In the genomic region with DNA sequence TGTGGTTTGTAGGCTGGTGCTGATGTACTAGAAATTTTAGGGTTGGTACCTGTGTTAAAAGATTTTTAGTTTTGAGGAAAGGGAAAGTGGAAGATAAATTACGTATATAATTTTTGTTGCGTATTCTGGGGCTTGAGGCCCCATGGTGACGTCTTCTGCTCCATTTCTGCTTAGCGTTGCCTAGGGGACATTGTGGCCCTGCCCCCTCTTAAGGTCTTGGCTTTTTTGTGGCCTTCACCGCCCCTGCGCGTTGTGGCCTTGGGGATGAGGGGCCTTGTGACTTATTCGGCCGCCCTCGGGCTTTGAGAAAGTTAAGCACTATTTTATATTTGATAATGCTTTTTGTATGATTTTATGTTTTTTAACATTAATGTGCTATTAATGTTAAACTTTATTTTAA, we compare ENCODE assay signal across 14 cellular contexts.
DNase-seq lines count a peak whose midpoint lies in the region; TF ChIP-seq lines count a peak whose summit lies in the region.
"Had no signal": no experiment of that assay in that cellular context is flagged by ENCODE, and none has a peak within 500 bp of the region (broad histone marks: within the 10 kb centered on the region; RNA-seq: fewer than 3 reads in every experiment).

No MANE protein-coding gene starts in this region.

- H2AFZ ChIP-seq in H9 (ENCODE audit: low read length): no peak overlapping the region

- no peaks in the 10 kb centered on the region for H3K27me3 Mint-ChIP-seq in H9 (ENCODE audit: low read depth)

- no peak overlapping the region for H2BK5ac ChIP-seq in H9 (ENCODE audit: insufficient read length, low read length)

- H3K23ac ChIP-seq in H9 (ENCODE audit: insufficient read length, low read depth, low read length): no peak overlapping the region

- WGBS in H9 (ENCODE audit: extremely low coverage, insufficient read length, low lambda C conversion rate): 100% methylated on average over 1 of the region's 10 CpGs
- 55 to 70% methylated on average over 10 of the region's 10 CpGs for WGBS in testis, 2 donors

- DNase-seq in activated CD8-positive, alpha-beta memory T cell treated with anti-CD3 and anti-CD28 coated beads for 24 hours: peak; percentile 44
- DNase-seq in activated CD8-positive, alpha-beta memory T cell treated with anti-CD3 and anti-CD28 coated beads, Interleukin-2, amount 50 U/mL, for 4 hours: no peak
- DNase-seq in H9 (peak; percentile 4), coronary artery (ENCODE audit: low spot score) (peak; percentile 41), testis (peak; percentile 15), COLO829 (ENCODE audit: low spot score) (no peak), DMS153 treated with DMSO at 0.1 percent for 48 hours (lab: John Stamatoyannopoulos, UW; ENCODE audit: unreplicated experiment) (no peak)
- DNase-seq: 8988T; Calu3; CD4-positive, CD25-positive, alpha-beta regulatory T cell; DMS 273 treated with DMSO at 0.1 percent for 48 hours; DMS79 had no signal

- no peak overlapping the region for H3K4me2 ChIP-seq in H9 (ENCODE audit: insufficient read depth, insufficient read length, low read length)
- H3K4me2 ChIP-seq: BLaER1 treated with 17β-estradiol and CSF1 and Interleukin-3, amounts not matched to agents 10 nM and 100 nM had no signal

- H3K56ac ChIP-seq in H9 (ENCODE audit: insufficient read length, low read depth, low read length): no peak overlapping the region

- H3K9ac ChIP-seq in H9 (ENCODE audit: extremely low read depth, insufficient read length, low read length): no peak overlapping the region
- H3K9ac ChIP-seq: BLaER1 treated with 17β-estradiol and CSF1 and Interleukin-3, amounts not matched to agents 10 nM and 100 nM had no signal

- H3K18ac ChIP-seq in H9 (ENCODE audit: insufficient read length, low read depth, low read length): no peak overlapping the region

- H3K79me1 ChIP-seq in H9 (ENCODE audit: insufficient read depth, low read depth, low read length, poor library complexity, severe bottlenecking): no peaks in the 10 kb centered on the region

- H3K27me3 ChIP-seq in H9 (ENCODE audit: insufficient read depth, low read length) (no peaks in the 10 kb centered on the region), testis (no peaks in the 10 kb centered on the region)
- H3K27me3 ChIP-seq: BLaER1 treated with 17β-estradiol and CSF1 and Interleukin-3, amounts not matched to agents 10 nM and 100 nM had no signal

- H3K23me2 ChIP-seq in H9 (ENCODE audit: insufficient read length, low read depth, low read length, poor library complexity, severe bottlenecking): no peaks in the 10 kb centered on the region

- H2AK5ac ChIP-seq in H9 (ENCODE audit: insufficient read length, low read length): no peak overlapping the region

- no peak overlapping the region for H4K5ac ChIP-seq in H9 (ENCODE audit: insufficient read length, low read depth, low read length)

- H3K27ac Mint-ChIP-seq in H9: no peak overlapping the region
- H3K27ac Mint-ChIP-seq: CD4-positive, CD25-positive, alpha-beta regulatory T cell had no signal

- TF ChIP-seq CTCF in H9 (conservative IDR thresholded peaks at IDR 0.05) (no peak), coronary artery (IDR thresholded peaks at IDR 0.05) (no peak), testis (IDR thresholded peaks at IDR 0.05) (no peak)

- H3K4me3 Mint-ChIP-seq in H9: no peak overlapping the region
- H3K4me3 Mint-ChIP-seq: CD4-positive, CD25-positive, alpha-beta regulatory T cell had no signal

- H3K9me3 Mint-ChIP-seq in H9: peaks cover 7 to 10% of the 10 kb centered on the region in 2 experiments

- no peak overlapping the region for H2BK120ac ChIP-seq in H9 (ENCODE audit: low read depth, low read length, poor library complexity, severe bottlenecking)

- H3K27ac ChIP-seq in H9 (ENCODE audit: insufficient read length, low read depth, low read length) (no peak overlapping the region), coronary artery (no peak overlapping the region), testis (no peak overlapping the region)
- H3K27ac ChIP-seq: BLaER1 treated with 17β-estradiol and CSF1 and Interleukin-3, amounts not matched to agents 10 nM and 100 nM had no signal

- H2BK15ac ChIP-seq in H9 (ENCODE audit: low read depth, low read length): no peak overlapping the region

- no peaks in the 10 kb centered on the region for H4K20me1 ChIP-seq in H9 (ENCODE audit: control insufficient read depth, insufficient read depth, insufficient read length)
- H4K20me1 ChIP-seq: BLaER1 treated with 17β-estradiol and CSF1 and Interleukin-3, amounts not matched to agents 10 nM and 100 nM had no signal

- no peak overlapping the region for H4K91ac ChIP-seq in H9 (ENCODE audit: insufficient read length, low read depth, low read length)

- TF ChIP-seq POLR2A in testis (IDR thresholded peaks at IDR 0.05): no peak

- no peaks in the 10 kb centered on the region for H3K36me3 Mint-ChIP-seq in H9 (ENCODE audit: insufficient read depth in 1 of 3, low read depth in 3 of 3)
- H3K36me3 Mint-ChIP-seq: CD4-positive, CD25-positive, alpha-beta regulatory T cell had no signal

- no peaks in the 10 kb centered on the region for H3K4me1 Mint-ChIP-seq in H9

- no peaks in the 10 kb centered on the region; the same call in 1 of the 2 replicates for H3K79me2 ChIP-seq in H9 (ENCODE audit: insufficient read depth, low read length)

- no peaks in the 10 kb centered on the region for H3K36me3 ChIP-seq in testis (ENCODE audit: low read depth, missing control alignments)
- H3K36me3 ChIP-seq: BLaER1 treated with 17β-estradiol and CSF1 and Interleukin-3, amounts not matched to agents 10 nM and 100 nM had no signal

- no peak overlapping the region for H3K4ac ChIP-seq in H9 (ENCODE audit: low read depth, low read length)

- no peak overlapping the region for H4K8ac ChIP-seq in H9 (replicated peaks; ENCODE audit: insufficient read length, low read depth, low read length)

- H2BK20ac ChIP-seq in H9 (ENCODE audit: low read depth, low read length, poor library complexity, severe bottlenecking): no peak overlapping the region

- no peak overlapping the region for H2BK12ac ChIP-seq in H9 (ENCODE audit: insufficient read length, low read depth, low read length)

- H3K4me1 ChIP-seq in H9 (ENCODE audit: insufficient read depth, low read length): no peaks in the 10 kb centered on the region
- H3K4me1 ChIP-seq in testis: no peaks in the 10 kb centered on the region
- H3K4me1 ChIP-seq: BLaER1 treated with 17β-estradiol and CSF1 and Interleukin-3, amounts not matched to agents 10 nM and 100 nM had no signal

- H3T11ph ChIP-seq in H9 (ENCODE audit: low read length): no peak overlapping the region

- intact Hi-C loops in testis (cut with DNase I; ENCODE audit: low total_unique reads): no loop called here

- no peak overlapping the region for H3K14ac ChIP-seq in H9 (ENCODE audit: insufficient read depth, low read length)

- H3K4me3 ChIP-seq in coronary artery: no peak overlapping the region
- H3K4me3 ChIP-seq in testis: no peak overlapping the region
- H3K4me3 ChIP-seq: BLaER1 treated with 17β-estradiol and CSF1 and Interleukin-3, amounts not matched to agents 10 nM and 100 nM; GM12878 had no signal

- no peaks in the 10 kb centered on the region for H3K9me3 ChIP-seq in H9 (ENCODE audit: control insufficient read depth, low read depth, low read length)
- no peaks in the 10 kb centered on the region for H3K9me3 ChIP-seq in testis

Comparison
In these comparisons a context has a peak if more than half of its experiments do, and no peak if none do; other contexts are left out.
1. DNase-seq: peak in activated CD8-positive, alpha-beta memory T cell treated with anti-CD3 and anti-CD28 coated beads for 24 hours (single experiment), H9 (single experiment), coronary artery (single experiment) and testis (single experiment); none in activated CD8-positive, alpha-beta memory T cell treated with anti-CD3 and anti-CD28 coated beads, Interleukin-2, amount 50 U/mL, for 4 hours (single experiment), COLO829 (single experiment) and DMS153 treated with DMSO at 0.1 percent for 48 hours (single experiment).